ENCODE assay signal across 20 cellular contexts in the genomic region with DNA sequence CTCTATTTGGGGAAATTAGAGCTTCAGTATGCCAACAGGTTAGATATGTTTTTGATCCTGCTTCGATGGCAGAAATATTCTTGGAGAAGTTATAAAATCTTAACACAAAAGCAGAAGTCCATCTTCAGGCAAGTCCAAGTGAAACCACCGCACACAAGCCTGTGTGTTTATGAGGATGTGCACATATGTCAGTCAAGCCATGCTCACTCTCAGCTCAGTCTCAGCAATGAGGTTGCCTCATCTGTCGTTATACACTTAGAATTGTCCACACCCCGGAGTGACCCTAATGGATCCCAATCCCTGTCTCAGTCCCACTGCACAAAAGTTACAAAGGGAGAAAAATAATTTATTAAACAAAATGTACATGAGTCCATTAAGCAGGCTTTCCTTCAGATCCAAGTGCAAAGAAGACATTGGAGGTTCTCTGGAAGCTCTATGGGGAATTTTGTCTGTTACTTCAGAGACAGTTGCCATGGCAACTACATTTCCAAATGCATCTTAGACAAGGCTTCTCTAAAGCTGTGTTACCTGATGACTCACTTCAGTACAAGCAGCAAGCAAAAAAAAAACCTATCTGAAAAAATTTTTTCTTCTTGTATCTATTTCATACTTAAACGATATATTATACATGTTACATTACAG. TPM values are rescaled to one million over a fixed set of nuclear protein-coding genes. Genes with fewer than 3 reads are reported as not detected.
A peak's percentile ranks its signal among the peaks of the same experiment; 100 is the strongest.
DNase-seq lines count a peak whose midpoint lies in the region; ATAC-seq and TF ChIP-seq lines count a peak whose summit lies in the region.
"Had no signal": no experiment of that assay in that cellular context is flagged by ENCODE, and none has a peak within 500 bp of the region (broad histone marks: within the 10 kb centered on the region; RNA-seq: fewer than 3 reads in every experiment).

No MANE protein-coding gene starts in this region.

- intact Hi-C loops in IMR-90 (cut with micrococcal nuclease) (no loop called here), mammary epithelial cell (cut with micrococcal nuclease) (no loop called here), transverse colon (cut with DNase I; ENCODE audit: low total_unique reads) (no loop called here)

- no peak overlapping the region for H2BK15ac ChIP-seq in IMR-90 (ENCODE audit: low read depth, low read length)

- peak; percentile 7 for DNase-seq in IMR-90
- peak; percentile 15 for DNase-seq in NCI-H1105 (lab: John Stamatoyannopoulos, UW)
- peak; percentile 5 for DNase-seq in mammary epithelial cell
- DNase-seq in middle frontal gyrus (ENCODE audit: extremely low spot score, low spot score) = peak; percentile 74
- DNase-seq in G401 (ENCODE audit: low spot score) = no peak
- DNase-seq in ACHN = no peak
- DNase-seq in transverse colon = no peak
- DNase-seq: activated CD4-positive, alpha-beta memory T cell treated with anti-CD3 and anti-CD28 coated beads, Interleukin-2, amount 10 ng/mL, durations not matched to agents 7 days and 5 days; activated naive CD8-positive, alpha-beta T cell treated with anti-CD3 and anti-CD28 coated beads, Interleukin-2, amount 10 ng/mL, durations not matched to agents 7 days and 5 days; activated T-cell treated with anti-CD3 and anti-CD28 coated beads, Interleukin-2, amount 50 U/mL, for 48 hours; H7; naive B cell; NCI-H226; posterior cingulate gyrus; spleen had no signal

- no peak for TF ChIP-seq EP300 in transverse colon (IDR thresholded peaks at IDR 0.05; ENCODE audit: low read depth)

- no CpG with 5 or more reads among the region's 5 CpGs for WGBS in IMR-90 (ENCODE audit: extremely low coverage in 2 of 2, insufficient read length in 1 of 2), 2 experiments
- 88% methylated on average over 5 of the region's 5 CpGs for WGBS in mammary epithelial cell (ENCODE audit: low coverage, missing lambda C conversion rate)
- 60 to 75% methylated on average over 5 of the region's 5 CpGs for WGBS in transverse colon (ENCODE audit: low coverage in 1 of 2), 2 donors

- H3K79me2 ChIP-seq in mammary epithelial cell (ENCODE audit: insufficient read depth, low read length) = no peaks in the 10 kb centered on the region

- H3K4me1 ChIP-seq in IMR-90 (ENCODE audit: control insufficient read depth, insufficient read depth, low read length) (no peaks in the 10 kb centered on the region), mammary epithelial cell (ENCODE audit: insufficient read depth, low read length) (no peaks in the 10 kb centered on the region), transverse colon (no peaks in the 10 kb centered on the region)
- H3K4me1 ChIP-seq: BLaER1, spleen, tibial nerve had no signal

- H3K4ac ChIP-seq in IMR-90 (ENCODE audit: low read depth, low read length) = no peak overlapping the region

- H3K4me2 ChIP-seq in IMR-90 (ENCODE audit: low read depth, low read length) = no peak overlapping the region
- no peak overlapping the region for H3K4me2 ChIP-seq in mammary epithelial cell (ENCODE audit: insufficient read depth, low read depth, low read length)
- H3K4me2 ChIP-seq: BLaER1 had no signal

- H2AFZ ChIP-seq in IMR-90 (replicated peaks; ENCODE audit: low read length, poor library complexity) = no peak overlapping the region
- no peak overlapping the region for H2AFZ ChIP-seq in mammary epithelial cell (ENCODE audit: low read depth, low read length)

- POLR2A ChIA-PET in IMR-90 (lab: Charles Lee; ENCODE audit: unreplicated experiment) = no interaction called here

- no peak overlapping the region for H3K23ac ChIP-seq in IMR-90 (ENCODE audit: low read depth, low read length)

- H2AK9ac ChIP-seq in IMR-90 (replicated peaks; ENCODE audit: low read depth, low read length, poor library complexity) = no peak overlapping the region

- TF ChIP-seq POLR2A in IMR-90 (IDR thresholded peaks at IDR 0.05; ENCODE audit: low read depth, low read length) (no peak), transverse colon (IDR thresholded peaks at IDR 0.05) (no peak)

- TF ChIP-seq CTCF in IMR-90 (conservative IDR thresholded peaks at IDR 0.05; ENCODE audit: low read depth, low read length) (no peak), mammary epithelial cell (conservative IDR thresholded peaks at IDR 0.05 in 1 of 2, IDR thresholded peaks at IDR 0.05 in 1 of 2; ENCODE audit: extremely low read depth in 1 of 2, insufficient read depth in 1 of 2, low read depth in 1 of 2, low read length in 2 of 2) (no peak), transverse colon (IDR thresholded peaks at IDR 0.05) (no peak)

- no peak overlapping the region for H4K91ac ChIP-seq in IMR-90 (ENCODE audit: insufficient read depth, low read depth, low read length)

- H3K14ac ChIP-seq in IMR-90 (replicated peaks; ENCODE audit: low read depth, low read length) = no peak overlapping the region

- no peak for ATAC-seq in IMR-90 (ENCODE audit: low read depth)
- ATAC-seq: stimulated activated memory B cell treated with anti-CD40 and anti-IgM and Interleukin-4, amounts not matched to agents 10 μg/mL and 1 μg/mL and 100 μg/mL, for 72 hours had no signal

- H2AK5ac ChIP-seq in IMR-90 (ENCODE audit: low read depth, low read length) = no peak overlapping the region

- H3K36me3 ChIP-seq in IMR-90 (ENCODE audit: control insufficient read depth, insufficient read depth, low read length) (no peaks in the 10 kb centered on the region), mammary epithelial cell (ENCODE audit: insufficient read depth, low read length) (no peaks in the 10 kb centered on the region), transverse colon (no peaks in the 10 kb centered on the region)
- H3K36me3 ChIP-seq: BLaER1, spleen, tibial nerve had no signal

- H3K9ac ChIP-seq in IMR-90 (ENCODE audit: low read depth, low read length) = no peak overlapping the region
- no peak overlapping the region for H3K9ac ChIP-seq in mammary epithelial cell (ENCODE audit: insufficient read depth, low read length)
- H3K9ac ChIP-seq: BLaER1 had no signal

- H3K9me3 ChIP-seq in IMR-90 (ENCODE audit: control insufficient read depth, insufficient read depth, low read length) = no peaks in the 10 kb centered on the region
- no peaks in the 10 kb centered on the region for H3K9me3 ChIP-seq in mammary epithelial cell (replicated peaks; ENCODE audit: insufficient read depth, low read length)
- H3K9me3 ChIP-seq in transverse colon = no peaks in the 10 kb centered on the region
- H3K9me3 ChIP-seq: BLaER1, spleen, tibial nerve had no signal

- H2BK5ac ChIP-seq in IMR-90 (ENCODE audit: low read depth, low read length, poor library complexity, severe bottlenecking) = no peak overlapping the region

- no peak overlapping the region for H3K56ac ChIP-seq in IMR-90 (ENCODE audit: extremely low read depth, insufficient read depth, low read length)

- BruUV-seq in IMR-90 (replicated peaks; lab: Mats Ljungman, UMichigan) = no TSS peak
- no TSS peak for BruUV-seq in mammary epithelial cell (replicated peaks; lab: Mats Ljungman, UMichigan)

- H3K27me3 ChIP-seq in IMR-90 (ENCODE audit: control insufficient read depth, insufficient read depth, low read length) = peaks cover 20% of the 10 kb centered on the region
- no peaks in the 10 kb centered on the region for H3K27me3 ChIP-seq in mammary epithelial cell (ENCODE audit: insufficient read depth, low read length)
- H3K27me3 ChIP-seq in transverse colon = no peaks in the 10 kb centered on the region
- H3K27me3 ChIP-seq: BLaER1, spleen, tibial nerve had no signal

- in situ Hi-C loops in IMR-90 (cut with MboI; ENCODE audit: low sequenced_read_pairs) (no loop called here), mammary epithelial cell (cut with MboI; ENCODE audit: low sequenced_read_pairs in 2 of 2) (no loop called here), G401 (cut with HindIII; ENCODE audit: low sequenced_read_pairs) (no loop called here), ACHN (cut with HindIII; ENCODE audit: low pct_ligation_motif_present, low pct_unique_long_range_greater_than_20kb, low sequenced_read_pairs) (no loop called here), transverse colon (cut with MboI; ENCODE audit: low pct_ligation_motif_present in 1 of 4, low pct_unique_long_range_greater_than_20kb in 1 of 4, low sequenced_read_pairs in 3 of 4) (no loop called here)

- H3K9me1 ChIP-seq in IMR-90 (ENCODE audit: insufficient read depth, low read length) = no peaks in the 10 kb centered on the region

- no peak overlapping the region for H2BK120ac ChIP-seq in IMR-90 (ENCODE audit: low read depth, low read length)

- no peak overlapping the region for H3K18ac ChIP-seq in IMR-90 (ENCODE audit: low read depth, low read length)

- CTCF ChIA-PET in IMR-90 (lab: Yijun Ruan, JAX) (no interaction called here), mammary epithelial cell (lab: Charles Lee; ENCODE audit: low non-redundant PET) (no interaction called here)

- no peak overlapping the region for H3K4me3 ChIP-seq in IMR-90 (ENCODE audit: insufficient read depth, low read depth, low read length)
- H3K4me3 ChIP-seq in mammary epithelial cell (replicated peaks in 1 of 3; ENCODE audit: insufficient read depth in 1 of 3, low read depth in 2 of 3, low read length in 3 of 3) = no peak overlapping the region
- H3K4me3 ChIP-seq in transverse colon = no peak overlapping the region
- H3K4me3 ChIP-seq: BLaER1, spleen, tibial nerve had no signal

- no peaks in the 10 kb centered on the region for H3K79me1 ChIP-seq in IMR-90 (ENCODE audit: low read depth in 1 of 2, low read length in 2 of 2)

- H4K5ac ChIP-seq in IMR-90 (ENCODE audit: low read depth, low read length) = no peak overlapping the region

- H3K27ac ChIP-seq in IMR-90 (ENCODE audit: insufficient read depth, low read length) (no peak overlapping the region), mammary epithelial cell (ENCODE audit: insufficient read depth, low read depth, low read length) (no peak overlapping the region), transverse colon (no peak overlapping the region)
- H3K27ac ChIP-seq: BLaER1, spleen, tibial nerve had no signal

- no peak overlapping the region for H4K8ac ChIP-seq in IMR-90 (ENCODE audit: low read depth in 2 of 2, low read length in 2 of 2)

- H4K20me1 ChIP-seq in IMR-90 (ENCODE audit: insufficient read depth, low read length) (no peaks in the 10 kb centered on the region), mammary epithelial cell (ENCODE audit: insufficient read depth, low read length) (no peaks in the 10 kb centered on the region)
- H4K20me1 ChIP-seq: BLaER1 had no signal

- TF ChIP-seq RAD21 in IMR-90 (IDR thresholded peaks at IDR 0.05; ENCODE audit: low read length) = no peak

- dilution Hi-C loops in IMR-90 (cut with HindIII; ENCODE audit: low sequenced_read_pairs, unreplicated experiment) (no loop called here), mammary epithelial cell (cut with HindIII; ENCODE audit: low sequenced_read_pairs) (no loop called here)

- H2BK20ac ChIP-seq in IMR-90 (ENCODE audit: low read depth, low read length) = no peak overlapping the region

RNA-seq across cellular contexts. Expression of gene OR8B12, which starts 24.4 kb away (rescaled TPM):
- total RNA-seq in IMR-90 (2012; rRNA removed) (not detected in 2 replicates), mammary epithelial cell (not detected), transverse colon (not detected)
- polyA plus RNA-seq in IMR-90 (2012; rRNA removed) (not detected in 2 replicates), mammary epithelial cell (not detected)
- polyA plus RNA-seq in IMR-90 (2012; cell fraction: cytosol; rRNA removed) = not detected in 2 replicates
- not detected in 2 replicates for polyA plus RNA-seq in IMR-90 (2012; cell fraction: nucleus; rRNA removed; ENCODE audit: low replicate concordance)
- polyA minus RNA-seq in mammary epithelial cell = not detected
- not detected in 2 replicates for total RNA-seq in G401 (2014; rRNA removed; shearing (Covaris generic))
- total RNA-seq: activated CD4-positive, alpha-beta memory T cell treated with anti-CD3 and anti-CD28 coated beads, Interleukin-2, amount 10 ng/mL, durations not matched to agents 7 days and 5 days; activated naive CD8-positive, alpha-beta T cell treated with anti-CD3 and anti-CD28 coated beads, Interleukin-2, amount 10 ng/mL, durations not matched to agents 7 days and 5 days; cerebellum; H7; lower leg skin; spleen; tibial nerve had no signal
- polyA plus RNA-seq: spleen had no signal

RNA-seq across cellular contexts. Expression of gene OR8A1, which starts 50.8 kb away (rescaled TPM):
- total RNA-seq in IMR-90 (2012; rRNA removed) (not detected in 2 replicates), mammary epithelial cell (not detected), transverse colon (not detected)
- polyA plus RNA-seq in IMR-90 (2012; rRNA removed) (not detected in 2 replicates), mammary epithelial cell (not detected)
- not detected in 2 replicates for polyA plus RNA-seq in IMR-90 (2012; cell fraction: cytosol; rRNA removed)
- polyA plus RNA-seq in IMR-90 (2012; cell fraction: nucleus; rRNA removed; ENCODE audit: low replicate concordance) = not detected in 2 replicates
- not detected for polyA minus RNA-seq in mammary epithelial cell
- total RNA-seq in G401 (2014; rRNA removed; shearing (Covaris generic)) = not detected in 2 replicates
- total RNA-seq: activated CD4-positive, alpha-beta memory T cell treated with anti-CD3 and anti-CD28 coated beads, Interleukin-2, amount 10 ng/mL, durations not matched to agents 7 days and 5 days; activated naive CD8-positive, alpha-beta T cell treated with anti-CD3 and anti-CD28 coated beads, Interleukin-2, amount 10 ng/mL, durations not matched to agents 7 days and 5 days; cerebellum; H7; lower leg skin; spleen; tibial nerve had no signal
- polyA plus RNA-seq: spleen had no signal

Comparison
In these comparisons a context has a peak if more than half of its experiments do, and no peak if none do; other contexts are left out.
1. DNase-seq: peak in IMR-90 (single experiment), NCI-H1105 (single experiment), mammary epithelial cell (single experiment) and middle frontal gyrus (single experiment); none in G401 (single experiment), ACHN (single experiment) and transverse colon (single experiment).